9 cellular contexts compared by ENCODE assay signal in genomic region chr13:41694902-41695301, GRCh38.
A peak's percentile ranks its signal among the peaks of the same experiment; 100 is the strongest.
DNase-seq lines count a peak whose midpoint lies in the region; ATAC-seq and TF ChIP-seq lines count a peak whose summit lies in the region.
"Had no signal": no experiment of that assay in that cellular context is flagged by ENCODE, and none has a peak within 500 bp of the region (broad histone marks: within the 10 kb centered on the region; RNA-seq: fewer than 3 reads in every experiment).

No MANE protein-coding gene starts in this region.

- TF ChIP-seq CTCF in BJ (IDR thresholded peaks at IDR 0.05; ENCODE audit: insufficient read depth, low read depth, low read length), result no peak
- no peak for TF ChIP-seq CTCF in HFFc6 (IDR thresholded peaks at IDR 0.05)
- no peak for TF ChIP-seq CTCF in tibial artery (IDR thresholded peaks at IDR 0.05)

- H3K27me3 ChIP-seq in BJ (ENCODE audit: control insufficient read depth, insufficient read depth, low read length) (no peaks in the 10 kb centered on the region), tibial artery (no peaks in the 10 kb centered on the region)

- CTCF ChIA-PET in BJ (lab: Yijun Ruan, JAX), result no interaction called here

- H3K9me3 ChIP-seq in tibial artery, result no peaks in the 10 kb centered on the region

- intact Hi-C loops in left ventricle myocardium superior (cut with micrococcal nuclease), result no loop called here
- intact Hi-C loops in tibial artery (cut with DNase I; ENCODE audit: low total_unique reads), result no loop called here

- peak; percentile 94 for ATAC-seq in left ventricle myocardium superior
- ATAC-seq in HG03469 (IDR thresholded peaks at IDR 0.05; ENCODE audit: unreplicated experiment), result no peak
- ATAC-seq in HG02571 (IDR thresholded peaks at IDR 0.05; ENCODE audit: unreplicated experiment), result no peak

- peaks cover 6 to 34% (median 7%) of the 10 kb centered on the region in 4 donors for H3K4me1 ChIP-seq in tibial artery

- peak overlapping the region; percentile 92 for H3K27ac Mint-ChIP-seq in HFFc6
- H3K27ac Mint-ChIP-seq: dendritic cell treated with granulocyte-macrophage colony-stimulating factor and Interleukin-4, amounts not matched to agents 40 ng/mL and 50 ng/mL, for 4 days had no signal

- DNase-seq in BJ (ENCODE audit: low read depth) (peak; percentile 95), HFFc6 (peak; percentile 92), SHP77 treated with DMSO at 0.1 percent for 48 hours (lab: John Stamatoyannopoulos, UW) (peak; percentile 19), left ventricle myocardium superior (peak; percentile 35), tibial artery (peak; percentile 78 to 81), HuH-7.5 (ENCODE audit: low spot score) (no peak)

- peak overlapping the region; percentile 56 to 67 for H3K27ac ChIP-seq in tibial artery

- H3K36me3 ChIP-seq in BJ (ENCODE audit: control insufficient read depth, insufficient read depth, low read length) (no peaks in the 10 kb centered on the region), tibial artery (peaks cover 0 to 10% (median 0%) of the 10 kb centered on the region in 3 donors)

- H3K4me3 Mint-ChIP-seq in HFFc6, result peak overlapping the region; percentile 79
- H3K4me3 Mint-ChIP-seq: dendritic cell treated with granulocyte-macrophage colony-stimulating factor and Interleukin-4, amounts not matched to agents 40 ng/mL and 50 ng/mL, for 4 days had no signal

- peaks cover 18% of the 10 kb centered on the region for H3K36me3 Mint-ChIP-seq in HFFc6 (ENCODE audit: low read depth)

- no peaks in the 10 kb centered on the region for H3K27me3 Mint-ChIP-seq in HFFc6 (ENCODE audit: insufficient read depth)
- H3K27me3 Mint-ChIP-seq: dendritic cell treated with granulocyte-macrophage colony-stimulating factor and Interleukin-4, amounts not matched to agents 40 ng/mL and 50 ng/mL, for 4 days had no signal

- peaks cover 70% of the 10 kb centered on the region for H3K4me1 Mint-ChIP-seq in HFFc6 (ENCODE audit: low read depth)

- H3K9me3 Mint-ChIP-seq in HFFc6, result no peaks in the 10 kb centered on the region
- H3K9me3 Mint-ChIP-seq: dendritic cell treated with granulocyte-macrophage colony-stimulating factor and Interleukin-4, amounts not matched to agents 40 ng/mL and 50 ng/mL, for 4 days had no signal

- POLR2A ChIA-PET in BJ (lab: Charles Lee), result no interaction called here

- H3K4me3 ChIP-seq in BJ (ENCODE audit: low read depth, low read length) (no peak overlapping the region), tibial artery (no peak overlapping the region)
